ENCODE assay signal across 19 cellular contexts in the genomic region with DNA sequence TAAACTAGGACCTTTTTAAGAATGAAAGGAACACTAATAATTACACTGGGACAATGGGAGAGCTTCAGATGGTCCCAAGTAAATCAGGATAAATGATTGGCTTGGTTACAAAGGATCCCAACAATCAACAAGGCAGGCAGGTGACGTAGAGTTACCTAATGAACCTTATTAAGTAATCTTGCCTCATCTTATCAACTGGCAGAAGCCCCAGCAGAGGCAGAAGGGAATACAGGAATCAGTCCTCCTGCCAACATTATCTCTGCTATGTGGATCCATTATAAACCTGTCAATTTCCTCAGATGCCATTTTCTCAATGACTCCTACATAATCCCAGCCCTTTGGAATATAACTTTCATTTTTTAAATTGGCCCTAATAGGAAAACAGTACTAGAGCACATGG.
"Had no signal": no experiment of that assay in that cellular context is flagged by ENCODE, and none has a peak within 500 bp of the region (broad histone marks: within the 10 kb centered on the region; RNA-seq: fewer than 3 reads in every experiment).

No MANE protein-coding gene starts in this region.

- DNase-seq: Karpas-422, KG1, MG63, NCI-H1092 treated with DMSO at 0.1 percent for 48 hours, NCI-H1436, NCI-H1694, NCI-H187 treated with DMSO at 0.1 percent for 48 hours, NCI-H2029 treated with DMSO at 0.1 percent for 48 hours, NCI-H2171 treated with DMSO at 0.1 percent for 48 hours, NCI-H345, NCI-H446 treated with DMSO at 0.1 percent for 48 hours, NCI-H510A treated with DMSO at 0.1 percent for 48 hours, NCI-H526, Right ventricle myocardium superior, RPMI8226, SIG-M5 had no signal

- H3K27ac ChIP-seq: SJSA1, SK-N-MC had no signal

- H3K27me3 ChIP-seq: MG63, SJSA1 had no signal

- H3K4me3 ChIP-seq: MG63, SJSA1, SK-N-MC had no signal

- H3K36me3 ChIP-seq: MG63 had no signal

- FAIRE-seq: RCC 7860 had no signal

- H3K9me3 ChIP-seq: MG63, SJSA1 had no signal
